ENCODE assay signal across 27 cellular contexts in the genomic region with DNA sequence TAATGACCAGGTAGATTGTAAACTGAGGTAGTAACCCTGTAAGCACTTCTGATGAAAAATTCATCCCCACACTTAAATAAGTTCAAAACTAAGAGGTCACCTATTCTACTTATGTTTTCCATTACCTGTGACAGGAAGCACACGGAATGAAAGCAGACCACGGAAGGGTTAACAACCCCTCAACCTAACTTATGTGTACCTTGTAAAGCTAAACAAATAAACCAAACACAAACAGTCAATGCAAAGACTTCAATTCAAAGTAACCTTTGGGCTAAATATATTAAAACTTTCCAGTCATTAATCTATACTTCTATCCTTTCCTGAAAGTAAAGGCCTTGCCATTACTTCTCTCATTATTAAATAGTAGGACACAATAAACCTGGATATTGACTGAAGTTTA. TPM values are rescaled to one million over a fixed set of nuclear protein-coding genes. Genes with fewer than 3 reads are reported as not detected.
DNase-seq lines count a peak whose midpoint lies in the region; ATAC-seq and TF ChIP-seq lines count a peak whose summit lies in the region.
"Had no signal": no experiment of that assay in that cellular context is flagged by ENCODE, and none has a peak within 500 bp of the region (broad histone marks: within the 10 kb centered on the region; RNA-seq: fewer than 3 reads in every experiment).

No MANE protein-coding gene starts in this region.

- no peak for TF ChIP-seq EP300 in stomach (IDR thresholded peaks at IDR 0.05)

- intact Hi-C loops in activated CD8-positive, alpha-beta T cell treated with anti-CD3 and anti-CD28 coated beads for 36 hours (cut with micrococcal nuclease) = no loop called here
- intact Hi-C loops in natural killer cell (cut with micrococcal nuclease) (no loop called here), stomach (cut with DNase I; ENCODE audit: low total_unique reads) (no loop called here)

- H3K9me3 ChIP-seq in CD8-positive, alpha-beta memory T cell (ENCODE audit: low read length) = no peaks in the 10 kb centered on the region
- H3K9me3 ChIP-seq in effector memory CD4-positive, alpha-beta T cell (ENCODE audit: control insufficient read depth, low read length) = no peaks in the 10 kb centered on the region
- no peaks in the 10 kb centered on the region for H3K9me3 ChIP-seq in stomach
- H3K9me3 ChIP-seq: adrenal gland, MG63 had no signal

- H3K27ac Mint-ChIP-seq in activated CD8-positive, alpha-beta T cell treated with anti-CD3 and anti-CD28 coated beads for 36 hours = peak overlapping the region; percentile 68
- H3K27ac Mint-ChIP-seq in activated CD8-positive, alpha-beta T cell treated with anti-CD3 and anti-CD28 coated beads, Interleukin-2, amount 10 ng/mL, durations not matched to agents 7 days and 5 days = no peak overlapping the region
- peak overlapping the region in 6 of 8 donors; percentile 36 to 61 (median 50) for H3K27ac Mint-ChIP-seq in CD8-positive, alpha-beta memory T cell
- peak overlapping the region in 1 of 2 donors; percentile 100 for H3K27ac Mint-ChIP-seq in natural killer cell
- H3K27ac Mint-ChIP-seq: GM23338 had no signal

- peaks cover 70% of the 10 kb centered on the region for H3K36me3 Mint-ChIP-seq in activated CD8-positive, alpha-beta T cell treated with anti-CD3 and anti-CD28 coated beads for 36 hours (ENCODE audit: low read depth)
- H3K36me3 Mint-ChIP-seq in activated CD8-positive, alpha-beta T cell treated with anti-CD3 and anti-CD28 coated beads, Interleukin-2, amount 10 ng/mL, durations not matched to agents 7 days and 5 days (ENCODE audit: low read depth) = peaks cover 68% of the 10 kb centered on the region
- peaks cover 0 to 88% (median 13%) of the 10 kb centered on the region in 3 donors for H3K36me3 Mint-ChIP-seq in CD8-positive, alpha-beta memory T cell
- H3K36me3 Mint-ChIP-seq in natural killer cell = peaks cover 17% of the 10 kb centered on the region

- no peak for DNase-seq in activated CD8-positive, alpha-beta T cell treated with anti-CD3 and anti-CD28 coated beads for 36 hours
- DNase-seq in activated CD8-positive, alpha-beta T cell treated with anti-CD3 and anti-CD28 coated beads, Interleukin-2, amount 10 ng/mL, durations not matched to agents 7 days and 5 days = no peak
- no peak for DNase-seq in CD8-positive, alpha-beta memory T cell
- no peak for DNase-seq in natural killer cell
- DNase-seq in effector memory CD4-positive, alpha-beta T cell = no peak
- no peak for DNase-seq in stomach
- DNase-seq: ACHN; activated CD4-positive, alpha-beta T cell treated with anti-CD3 and anti-CD28 coated beads, Interleukin-2, amount 50 U/mL, for 1 hour; adrenal gland; foreskin keratinocyte; hypothalamus; IMR-90; islet precursor cell; MG63; NCI-H1436; NCI-H69; nucleus accumbens; Right ventricle myocardium superior; stimulated activated CD4-positive, alpha-beta T cell treated with anti-CD3 and anti-CD28 coated beads, Interleukin-4, amount 100 ng/mL, for 1 hour; T-cell had no signal

- 28 to 74% (median 49%) methylated on average over 2 of the region's 2 CpGs for WGBS in stomach, 5 donors

- no peak for ATAC-seq in activated CD8-positive, alpha-beta T cell treated with anti-CD3 and anti-CD28 coated beads for 36 hours
- ATAC-seq in activated CD8-positive, alpha-beta T cell treated with anti-CD3 and anti-CD28 coated beads, Interleukin-2, amount 10 ng/mL, durations not matched to agents 7 days and 5 days = no peak
- ATAC-seq in natural killer cell = no peak
- no peak for ATAC-seq in HG03135 (IDR thresholded peaks at IDR 0.05; ENCODE audit: unreplicated experiment)
- ATAC-seq: foreskin keratinocyte, GM23338, T-cell had no signal

- no peak for TF ChIP-seq POLR2A in stomach (IDR thresholded peaks at IDR 0.05)

- H3K36me3 ChIP-seq in CD8-positive, alpha-beta memory T cell (ENCODE audit: insufficient read depth, low read length) = peaks cover 35% of the 10 kb centered on the region
- H3K36me3 ChIP-seq in effector memory CD4-positive, alpha-beta T cell (ENCODE audit: control insufficient read depth, insufficient read depth, low read length) = peaks cover 50% of the 10 kb centered on the region
- peaks cover 41 to 71% (median 68%) of the 10 kb centered on the region in 4 donors for H3K36me3 ChIP-seq in stomach

- no peaks in the 10 kb centered on the region for H3K27me3 Mint-ChIP-seq in activated CD8-positive, alpha-beta T cell treated with anti-CD3 and anti-CD28 coated beads for 36 hours
- no peaks in the 10 kb centered on the region for H3K27me3 Mint-ChIP-seq in activated CD8-positive, alpha-beta T cell treated with anti-CD3 and anti-CD28 coated beads, Interleukin-2, amount 10 ng/mL, durations not matched to agents 7 days and 5 days (ENCODE audit: low read depth)
- H3K27me3 Mint-ChIP-seq in CD8-positive, alpha-beta memory T cell = no peaks in the 10 kb centered on the region
- H3K27me3 Mint-ChIP-seq in natural killer cell (ENCODE audit: low read depth in 2 of 2) = no peaks in the 10 kb centered on the region
- H3K27me3 Mint-ChIP-seq: T-cell had no signal

- CTCF ChIA-PET in activated CD8-positive, alpha-beta T cell treated with anti-CD3 and anti-CD28 coated beads for 36 hours (lab: Charles Lee) = interaction anchor here (0.8 to 5.3 kb wide), 2 partner anchors 41 to 98 kb away, joined by 3 to 17 read pairs; no protein-coding TSS in a partner anchor
- CTCF ChIA-PET in activated CD8-positive, alpha-beta T cell treated with anti-CD3 and anti-CD28 coated beads, Interleukin-2, amount 10 ng/mL, durations not matched to agents 7 days and 5 days (lab: Charles Lee) = interaction anchor here (2.4 kb wide), 1 partner anchor 9 kb away, joined by 8 read pairs; no protein-coding TSS in a partner anchor
- CTCF ChIA-PET in CD8-positive, alpha-beta memory T cell (lab: Charles Lee) = no interaction called here

- H3K4me3 Mint-ChIP-seq in activated CD8-positive, alpha-beta T cell treated with anti-CD3 and anti-CD28 coated beads for 36 hours = peak overlapping the region; percentile 31
- no peak overlapping the region for H3K4me3 Mint-ChIP-seq in activated CD8-positive, alpha-beta T cell treated with anti-CD3 and anti-CD28 coated beads, Interleukin-2, amount 10 ng/mL, durations not matched to agents 7 days and 5 days
- H3K4me3 Mint-ChIP-seq in CD8-positive, alpha-beta memory T cell = peak overlapping the region in 4 of 7 donors; percentile 8 to 44 (median 30)
- H3K4me3 Mint-ChIP-seq in natural killer cell = peak overlapping the region; percentile 17
- H3K4me3 Mint-ChIP-seq: CD14-positive monocyte, GM23338, T-cell had no signal

- H3K4me3 ChIP-seq in CD8-positive, alpha-beta memory T cell (ENCODE audit: low read length) = no peak overlapping the region
- H3K4me3 ChIP-seq in effector memory CD4-positive, alpha-beta T cell (ENCODE audit: insufficient read depth, low read depth, low read length, poor library complexity, severe bottlenecking) = no peak overlapping the region
- H3K4me3 ChIP-seq in stomach = no peak overlapping the region
- H3K4me3 ChIP-seq: adrenal gland, coronary artery, GM23338, lung, MG63 had no signal

- POLR2A ChIA-PET in activated CD8-positive, alpha-beta T cell treated with anti-CD3 and anti-CD28 coated beads for 36 hours (lab: Charles Lee) = no interaction called here
- POLR2A ChIA-PET in activated CD8-positive, alpha-beta T cell treated with anti-CD3 and anti-CD28 coated beads, Interleukin-2, amount 10 ng/mL, durations not matched to agents 7 days and 5 days (lab: Charles Lee) = no interaction called here
- POLR2A ChIA-PET in CD8-positive, alpha-beta memory T cell (lab: Charles Lee) = no interaction called here

- peaks cover 37% of the 10 kb centered on the region for H3K4me1 Mint-ChIP-seq in activated CD8-positive, alpha-beta T cell treated with anti-CD3 and anti-CD28 coated beads for 36 hours (ENCODE audit: low read depth)
- peaks cover 23% of the 10 kb centered on the region for H3K4me1 Mint-ChIP-seq in activated CD8-positive, alpha-beta T cell treated with anti-CD3 and anti-CD28 coated beads, Interleukin-2, amount 10 ng/mL, durations not matched to agents 7 days and 5 days (ENCODE audit: low read depth)
- H3K4me1 Mint-ChIP-seq in CD8-positive, alpha-beta memory T cell = peaks cover 32 to 60% (median 38%) of the 10 kb centered on the region in 3 donors
- peaks cover 45 to 59% of the 10 kb centered on the region in 2 donors for H3K4me1 Mint-ChIP-seq in natural killer cell
- H3K4me1 Mint-ChIP-seq: GM23338 had no signal

- H3K27ac ChIP-seq in CD8-positive, alpha-beta memory T cell (ENCODE audit: low read depth, low read length) = no peak overlapping the region
- H3K27ac ChIP-seq in VCaP (peak overlapping the region; percentile 98), stomach (no peak overlapping the region)
- H3K27ac ChIP-seq in effector memory CD4-positive, alpha-beta T cell (ENCODE audit: insufficient read depth, low read length, poor library complexity, severe bottlenecking) = no peak overlapping the region
- H3K27ac ChIP-seq: adrenal gland, coronary artery, foreskin keratinocyte, HL-60 had no signal

- peaks cover 20% of the 10 kb centered on the region for H3K4me1 ChIP-seq in CD8-positive, alpha-beta memory T cell (ENCODE audit: insufficient read depth, low read length)
- no peaks in the 10 kb centered on the region for H3K4me1 ChIP-seq in effector memory CD4-positive, alpha-beta T cell (ENCODE audit: control insufficient read depth, insufficient read depth, low read length, poor library complexity, severe bottlenecking)
- H3K4me1 ChIP-seq in stomach = peaks cover 21 to 64% (median 41%) of the 10 kb centered on the region in 4 donors

- no peak for TF ChIP-seq CTCF in activated CD8-positive, alpha-beta T cell treated with anti-CD3 and anti-CD28 coated beads for 36 hours (IDR thresholded peaks at IDR 0.05)
- TF ChIP-seq CTCF in VCaP (conservative IDR thresholded peaks at IDR 0.05) = no peak
- TF ChIP-seq CTCF in natural killer cell (IDR thresholded peaks at IDR 0.05) = no peak
- no peak for TF ChIP-seq CTCF in stomach (IDR thresholded peaks at IDR 0.05)

- no peaks in the 10 kb centered on the region for H3K9me3 Mint-ChIP-seq in activated CD8-positive, alpha-beta T cell treated with anti-CD3 and anti-CD28 coated beads for 36 hours
- no peaks in the 10 kb centered on the region for H3K9me3 Mint-ChIP-seq in activated CD8-positive, alpha-beta T cell treated with anti-CD3 and anti-CD28 coated beads, Interleukin-2, amount 10 ng/mL, durations not matched to agents 7 days and 5 days (ENCODE audit: insufficient read depth)
- no peaks in the 10 kb centered on the region for H3K9me3 Mint-ChIP-seq in CD8-positive, alpha-beta memory T cell
- H3K9me3 Mint-ChIP-seq in natural killer cell = no peaks in the 10 kb centered on the region
- H3K9me3 Mint-ChIP-seq: GM23338, T-cell had no signal

- no peaks in the 10 kb centered on the region for H3K27me3 ChIP-seq in CD8-positive, alpha-beta memory T cell (ENCODE audit: insufficient read depth, low read length, poor library complexity, severe bottlenecking)
- no peaks in the 10 kb centered on the region for H3K27me3 ChIP-seq in effector memory CD4-positive, alpha-beta T cell (replicated peaks; ENCODE audit: control insufficient read depth, insufficient read depth, low read length, poor library complexity, severe bottlenecking)
- H3K27me3 ChIP-seq in stomach = no peaks in the 10 kb centered on the region
- H3K27me3 ChIP-seq: adrenal gland, foreskin keratinocyte, MG63 had no signal

RNA-seq across cellular contexts. Expression of gene PPP1R15B, which starts 7.0 kb away (rescaled TPM):
- total RNA-seq in activated CD8-positive, alpha-beta T cell treated with anti-CD3 and anti-CD28 coated beads for 36 hours = 10 to 100 TPM; 63.8 to 64.6 TPM
- total RNA-seq in activated CD8-positive, alpha-beta T cell treated with anti-CD3 and anti-CD28 coated beads, Interleukin-2, amount 10 ng/mL, durations not matched to agents 7 days and 5 days = 10 to 100 TPM; 64.7 to 66.0 TPM
- 10 to 100 TPM; 80.4 to 82.7 TPM for total RNA-seq in CD8-positive, alpha-beta memory T cell
- 22.3 TPM for polyA plus RNA-seq in CD8-positive, alpha-beta memory T cell
- total RNA-seq in natural killer cell = 100 to 1,000 TPM; 174 to 236 (median 222) TPM
- 10 to 100 TPM; 19.8 to 74.4 (median 51.6) TPM for total RNA-seq in stomach
- 10 to 100 TPM in 1 of 3 donors, 1 to 10 TPM in 2; 6.5 to 11.1 (median 9.3) TPM for polyA plus RNA-seq in stomach

RNA-seq across cellular contexts. Expression of gene PLEKHA6, which starts 44.9 kb away (rescaled TPM):
- 1 to 10 TPM; 3.0 to 3.7 TPM for total RNA-seq in activated CD8-positive, alpha-beta T cell treated with anti-CD3 and anti-CD28 coated beads for 36 hours
- under 1 TPM; 0.26 to 0.29 TPM for total RNA-seq in activated CD8-positive, alpha-beta T cell treated with anti-CD3 and anti-CD28 coated beads, Interleukin-2, amount 10 ng/mL, durations not matched to agents 7 days and 5 days
- under 1 TPM; 0.09 to 0.13 TPM for total RNA-seq in CD8-positive, alpha-beta memory T cell
- not detected for polyA plus RNA-seq in CD8-positive, alpha-beta memory T cell
- total RNA-seq in natural killer cell (under 1 TPM; 0.10 to 0.43 (median 0.16) TPM), stomach (10 to 100 TPM; 12.5 to 97.9 (median 39.1) TPM)
- 10 to 100 TPM in 2 of 3 donors, 1 to 10 TPM in 1; 6.4 to 37.5 (median 32.1) TPM for polyA plus RNA-seq in stomach
